Comparison of ENCODE assay signal across 29 cellular contexts in genomic region chr1:171879556-171879955, GRCh38.
"Had no signal": no experiment of that assay in that cellular context is flagged by ENCODE, and none has a peak within 500 bp of the region (broad histone marks: within the 10 kb centered on the region; RNA-seq: fewer than 3 reads in every experiment).

No MANE protein-coding gene starts in this region.

- ATAC-seq: left colon; left lung; lower lobe of right lung; naive thymus-derived CD8-positive, alpha-beta T cell; right lobe of liver; stimulated activated naive B cell treated with anti-CD40 and anti-IgM and Interleukin-4, amounts not matched to agents 10 μg/mL and 1 μg/mL and 100 μg/mL, for 72 hours; stimulated activated naive CD8-positive, alpha-beta T cell treated with anti-CD3 and anti-CD28 coated beads, Interleukin-15, Interleukin-2, amounts not matched to agents 100 U/mL and 50 U/mL, for 24 hours had no signal

- H3K27me3 Mint-ChIP-seq: progenitor cell of endocrine pancreas had no signal

- H3K4me3 Mint-ChIP-seq: immature natural killer cell; mesothelial cell of epicardium; naive thymus-derived CD8-positive, alpha-beta T cell; nephron; neural crest cell; stimulated activated naive B cell treated with anti-CD40 and anti-IgM and Interleukin-4, amounts not matched to agents 10 μg/mL and 1 μg/mL and 100 μg/mL, for 72 hours had no signal

- H3K27ac ChIP-seq: left lung, lower lobe of right lung, ovary, right atrium auricular region, right lobe of liver, skin epidermis, stomach, testis, thyroid gland, transverse colon, upper lobe of left lung, vagina had no signal

- H3K9me3 Mint-ChIP-seq: immature natural killer cell; mesothelial cell of epicardium; naive thymus-derived CD8-positive, alpha-beta T cell; nephron; neural crest cell; stimulated activated naive B cell treated with anti-CD40 and anti-IgM and Interleukin-4, amounts not matched to agents 10 μg/mL and 1 μg/mL and 100 μg/mL, for 72 hours had no signal

- H3K27me3 ChIP-seq: left lung, right atrium auricular region, right lobe of liver, stomach, testis, thyroid gland, transverse colon, upper lobe of left lung, vagina had no signal

- DNase-seq: hypothalamus; immature natural killer cell; kidney; left colon; left lung; lower lobe of right lung; mammary epithelial cell; mesendoderm; naive thymus-derived CD8-positive, alpha-beta T cell; ovary; right lobe of liver; stimulated activated CD4-positive, alpha-beta T cell treated with anti-CD3 and anti-CD28 coated beads, Interleukin-12 subunit alpha, Interleukin-12 subunit beta, amount 100 ng/mL, for 4 hours; stimulated activated CD4-positive, alpha-beta T cell treated with anti-CD3 and anti-CD28 coated beads, Interleukin-15, amount 100 ng/mL, for 24 hours; stimulated activated CD4-positive, alpha-beta T cell treated with anti-CD3 and anti-CD28 coated beads, Interleukin-2, amount 100 ng/mL, for 24 hours; stimulated activated CD4-positive, alpha-beta T cell treated with anti-CD3 and anti-CD28 coated beads, Interleukin-4, amount 100 ng/mL, for 1 hour; stimulated activated naive B cell treated with anti-CD40 and anti-IgM and Interleukin-4, amounts not matched to agents 10 μg/mL and 1 μg/mL and 100 μg/mL, for 72 hours; stimulated activated naive CD8-positive, alpha-beta T cell treated with anti-CD3 and anti-CD28 coated beads, Interleukin-15, Interleukin-2, amounts not matched to agents 100 U/mL and 50 U/mL, for 24 hours; stomach; testis; thyroid gland; transverse colon; upper lobe of left lung had no signal

- H3K36me3 ChIP-seq: left lung, lower lobe of right lung, ovary, right atrium auricular region, right lobe of liver, stomach, thyroid gland, transverse colon, upper lobe of left lung, vagina had no signal

- H3K4me1 Mint-ChIP-seq: immature natural killer cell; stimulated activated naive B cell treated with anti-CD40 and anti-IgM and Interleukin-4, amounts not matched to agents 10 μg/mL and 1 μg/mL and 100 μg/mL, for 72 hours had no signal

- H3K4me1 ChIP-seq: left lung, lower lobe of right lung, right atrium auricular region, right lobe of liver, testis, thyroid gland, upper lobe of left lung, vagina had no signal

- H3K27ac Mint-ChIP-seq: immature natural killer cell; mesothelial cell of epicardium; naive thymus-derived CD8-positive, alpha-beta T cell; progenitor cell of endocrine pancreas; stimulated activated naive B cell treated with anti-CD40 and anti-IgM and Interleukin-4, amounts not matched to agents 10 μg/mL and 1 μg/mL and 100 μg/mL, for 72 hours had no signal

- H3K36me3 Mint-ChIP-seq: mesothelial cell of epicardium; naive thymus-derived CD8-positive, alpha-beta T cell; stimulated activated naive B cell treated with anti-CD40 and anti-IgM and Interleukin-4, amounts not matched to agents 10 μg/mL and 1 μg/mL and 100 μg/mL, for 72 hours had no signal

- H3K4me3 ChIP-seq: left lung, lower lobe of right lung, ovary, right atrium auricular region, right lobe of liver, skin epidermis, stomach, testis, thyroid gland, transverse colon, upper lobe of left lung, vagina had no signal

- H3K9me3 ChIP-seq: left lung, lower lobe of right lung, ovary, right atrium auricular region, right lobe of liver, stomach, testis, thyroid gland, transverse colon, upper lobe of left lung, vagina had no signal
